ENCODE assay signal across 11 cellular contexts in the genomic region with DNA sequence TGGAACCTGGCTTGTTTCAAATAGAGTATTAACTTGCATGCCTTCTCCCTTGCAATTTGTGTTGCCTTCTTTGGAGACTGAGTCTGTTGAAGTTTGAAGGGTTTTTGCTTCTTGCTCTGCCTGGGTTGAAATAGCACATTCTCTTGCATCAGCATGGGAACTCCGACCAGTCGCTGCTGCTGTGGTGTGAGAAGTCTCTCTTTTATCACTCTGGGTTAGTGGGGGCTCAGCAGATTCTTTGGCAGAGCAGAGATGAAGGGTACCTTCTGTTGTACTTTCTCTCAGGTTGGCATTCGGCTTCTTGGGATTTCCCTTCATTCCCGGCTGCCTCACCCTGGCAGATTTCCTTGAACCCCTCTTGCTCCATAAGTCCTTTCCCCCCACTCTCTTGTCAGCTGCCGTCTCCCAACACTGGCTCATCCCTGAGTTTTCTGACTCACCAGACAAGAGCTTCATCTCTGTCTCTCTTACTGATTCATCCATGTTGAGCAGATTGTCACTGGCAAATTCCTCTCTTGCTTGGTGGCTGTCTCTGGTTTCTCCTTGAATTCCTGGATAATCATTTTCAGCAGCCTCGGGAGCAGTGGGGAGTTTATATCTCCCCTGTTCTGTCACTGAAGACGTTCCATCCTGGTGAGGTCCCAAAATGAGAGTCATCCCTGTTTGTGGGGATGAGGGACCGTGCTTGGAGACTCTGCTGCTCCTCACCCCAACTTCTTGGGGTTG. TPM values are rescaled to one million over a fixed set of nuclear protein-coding genes. Genes with fewer than 3 reads are reported as not detected.
DNase-seq lines count a peak whose midpoint lies in the region; ATAC-seq, FAIRE-seq and TF ChIP-seq lines count a peak whose summit lies in the region.
"Had no signal": no experiment of that assay in that cellular context is flagged by ENCODE, and none has a peak within 500 bp of the region (broad histone marks: within the 10 kb centered on the region; RNA-seq: fewer than 3 reads in every experiment).

No MANE protein-coding gene starts in this region.

- no peaks in the 10 kb centered on the region for H3K9me3 Mint-ChIP-seq in CD4-positive, alpha-beta memory T cell
- peaks cover 2 to 5% of the 10 kb centered on the region in 2 donors for H3K9me3 Mint-ChIP-seq in stimulated activated naive B cell treated with anti-CD40 and anti-IgM and Interleukin-4, amounts not matched to agents 10 μg/mL and 1 μg/mL and 100 μg/mL, for 72 hours

- H3K4me1 Mint-ChIP-seq in CD4-positive, alpha-beta memory T cell = peaks cover 4 to 12% (median 9%) of the 10 kb centered on the region in 4 donors
- peaks cover 18 to 38% of the 10 kb centered on the region in 2 donors for H3K4me1 Mint-ChIP-seq in stimulated activated naive B cell treated with anti-CD40 and anti-IgM and Interleukin-4, amounts not matched to agents 10 μg/mL and 1 μg/mL and 100 μg/mL, for 72 hours

- H3K9me3 ChIP-seq in kidney (ENCODE audit: control insufficient read depth in 1 of 2, low read length in 2 of 2) = no peaks in the 10 kb centered on the region
- no peaks in the 10 kb centered on the region for H3K9me3 ChIP-seq in suprapubic skin
- H3K9me3 ChIP-seq in CD4-positive, alpha-beta memory T cell (ENCODE audit: control insufficient read depth in 1 of 2, low read length in 2 of 2) = no peaks in the 10 kb centered on the region
- H3K9me3 ChIP-seq: upper lobe of right lung had no signal

- 61% methylated on average over 8 of the region's 8 CpGs for WGBS in suprapubic skin

- peak; percentile 29 for ATAC-seq in Right ventricle myocardium superior (ENCODE audit: poor library complexity)
- no peak for ATAC-seq in stimulated activated naive B cell treated with anti-CD40 and anti-IgM and Interleukin-4, amounts not matched to agents 10 μg/mL and 1 μg/mL and 100 μg/mL, for 72 hours (replicated peaks)
- ATAC-seq: upper lobe of right lung had no signal

- no peaks in the 10 kb centered on the region for H3K36me3 Mint-ChIP-seq in CD4-positive, alpha-beta memory T cell
- no peaks in the 10 kb centered on the region for H3K36me3 Mint-ChIP-seq in stimulated activated naive B cell treated with anti-CD40 and anti-IgM and Interleukin-4, amounts not matched to agents 10 μg/mL and 1 μg/mL and 100 μg/mL, for 72 hours

- H3K4me3 Mint-ChIP-seq in CD4-positive, alpha-beta memory T cell = peak overlapping the region in 1 of 8 donors; percentile 23
- H3K4me3 Mint-ChIP-seq in stimulated activated naive B cell treated with anti-CD40 and anti-IgM and Interleukin-4, amounts not matched to agents 10 μg/mL and 1 μg/mL and 100 μg/mL, for 72 hours = peak overlapping the region in 1 of 2 donors; percentile 3

- no peak for TF ChIP-seq POLR2A in suprapubic skin (IDR thresholded peaks at IDR 0.05)

- DNase-seq in Right ventricle myocardium superior (no peak), cardiac septum (ENCODE audit: low spot score) (no peak), amniotic stem cell (lab: John Stamatoyannopoulos, UW) (peak; percentile 59), kidney (no peak), suprapubic skin (ENCODE audit: low spot score in 2 of 2) (no peak), NCI-H1436 treated with DMSO at 0.1 percent for 48 hours (lab: John Stamatoyannopoulos, UW) (no peak)
- DNase-seq in CD4-positive, alpha-beta memory T cell = no peak
- no peak for DNase-seq in stimulated activated naive B cell treated with anti-CD40 and anti-IgM and Interleukin-4, amounts not matched to agents 10 μg/mL and 1 μg/mL and 100 μg/mL, for 72 hours
- DNase-seq: activated CD8-positive, alpha-beta memory T cell treated with anti-CD3 and anti-CD28 coated beads, Interleukin-2, amount 50 U/mL, for 4 hours; upper lobe of right lung had no signal

- POLR2A ChIA-PET in CD4-positive, alpha-beta memory T cell (lab: Charles Lee; ENCODE audit: partially characterized antibody) = no interaction called here

- H3K27ac ChIP-seq in kidney (ENCODE audit: low read depth in 2 of 2, low read length in 2 of 2) (peak overlapping the region; percentile 56 to 61), suprapubic skin (peak overlapping the region; percentile 31)
- no peak overlapping the region for H3K27ac ChIP-seq in CD4-positive, alpha-beta memory T cell (ENCODE audit: low read depth, low read length)
- H3K27ac ChIP-seq: HL-60, upper lobe of right lung had no signal

- peaks cover 0 to 4% of the 10 kb centered on the region in 2 donors for H3K4me1 ChIP-seq in kidney (ENCODE audit: control insufficient read depth in 1 of 2, insufficient read depth in 1 of 2, low read depth in 1 of 2, low read length in 2 of 2)
- no peaks in the 10 kb centered on the region for H3K4me1 ChIP-seq in suprapubic skin
- H3K4me1 ChIP-seq in CD4-positive, alpha-beta memory T cell (ENCODE audit: insufficient read depth, low read length) = no peaks in the 10 kb centered on the region
- H3K4me1 ChIP-seq: upper lobe of right lung had no signal

- H3K27ac Mint-ChIP-seq in CD4-positive, alpha-beta memory T cell = peak overlapping the region in 1 of 7 donors; percentile 32
- no peak overlapping the region for H3K27ac Mint-ChIP-seq in stimulated activated naive B cell treated with anti-CD40 and anti-IgM and Interleukin-4, amounts not matched to agents 10 μg/mL and 1 μg/mL and 100 μg/mL, for 72 hours

- TF ChIP-seq CTCF in kidney (IDR thresholded peaks at IDR 0.05; ENCODE audit: borderline replicate concordance, extremely low read depth, insufficient read depth) (no peak), suprapubic skin (IDR thresholded peaks at IDR 0.05) (no peak)

- H3K4me3 ChIP-seq in kidney (ENCODE audit: low read length in 2 of 2) (peak overlapping the region; percentile 43 to 63), suprapubic skin (no peak overlapping the region)
- H3K4me3 ChIP-seq in CD4-positive, alpha-beta memory T cell (ENCODE audit: low read length in 2 of 2) = no peak overlapping the region
- H3K4me3 ChIP-seq: upper lobe of right lung had no signal

- CTCF ChIA-PET in CD4-positive, alpha-beta memory T cell (lab: Charles Lee; ENCODE audit: partially characterized antibody) = no interaction called here

- intact Hi-C loops in Right ventricle myocardium superior (cut with DNase I) (no loop called here), cardiac septum (cut with DNase I) (no loop called here), kidney (cut with DNase I) (no loop called here)
- intact Hi-C loops in CD4-positive, alpha-beta memory T cell (cut with micrococcal nuclease) = no loop called here

- H3K27me3 Mint-ChIP-seq in CD4-positive, alpha-beta memory T cell = no peaks in the 10 kb centered on the region
- no peaks in the 10 kb centered on the region for H3K27me3 Mint-ChIP-seq in stimulated activated naive B cell treated with anti-CD40 and anti-IgM and Interleukin-4, amounts not matched to agents 10 μg/mL and 1 μg/mL and 100 μg/mL, for 72 hours

- FAIRE-seq in kidney (lab: Jason Lieb, UNC) = no peak

- H3K36me3 ChIP-seq in kidney (ENCODE audit: control insufficient read depth in 1 of 2, insufficient read depth in 2 of 2, low read length in 2 of 2) (no peaks in the 10 kb centered on the region), suprapubic skin (no peaks in the 10 kb centered on the region)
- H3K36me3 ChIP-seq in CD4-positive, alpha-beta memory T cell (ENCODE audit: insufficient read depth, low read length) = no peaks in the 10 kb centered on the region
- H3K36me3 ChIP-seq: upper lobe of right lung had no signal

- H3K9ac ChIP-seq in kidney (ENCODE audit: low read length in 2 of 2) = peak overlapping the region in 1 of 2 donors; percentile 51

- no peak for TF ChIP-seq EP300 in suprapubic skin (IDR thresholded peaks at IDR 0.05)

- H3K27me3 ChIP-seq in suprapubic skin = no peaks in the 10 kb centered on the region
- H3K27me3 ChIP-seq in CD4-positive, alpha-beta memory T cell (ENCODE audit: insufficient read depth, low read length) = no peaks in the 10 kb centered on the region
- H3K27me3 ChIP-seq: upper lobe of right lung had no signal

RNA-seq across cellular contexts. Expression of gene ALPK2, which starts 49.9 kb away (rescaled TPM):
- total RNA-seq in Right ventricle myocardium superior (216 TPM), cardiac septum (116 TPM), kidney (18.7 TPM), suprapubic skin (under 1 TPM; 0.16 to 0.72 (median 0.22) TPM)
- polyA plus RNA-seq in kidney (ENCODE audit: insufficient read depth, low read depth, low replicate concordance) = 5.8 TPM
- total RNA-seq in CD4-positive, alpha-beta memory T cell = 1 to 10 TPM; 1.5 to 1.9 TPM
- under 1 TPM in 1 of 2 donors, not detected in 1; 0.30 TPM for polyA plus RNA-seq in CD4-positive, alpha-beta memory T cell

Comparison
In these comparisons a context has a peak if more than half of its experiments do, and no peak if none do; other contexts are left out.
1. H3K4me3 ChIP-seq: peak in kidney (2 of 2); none in suprapubic skin (single experiment) and CD4-positive, alpha-beta memory T cell (0 of 2).